In the genomic region with DNA sequence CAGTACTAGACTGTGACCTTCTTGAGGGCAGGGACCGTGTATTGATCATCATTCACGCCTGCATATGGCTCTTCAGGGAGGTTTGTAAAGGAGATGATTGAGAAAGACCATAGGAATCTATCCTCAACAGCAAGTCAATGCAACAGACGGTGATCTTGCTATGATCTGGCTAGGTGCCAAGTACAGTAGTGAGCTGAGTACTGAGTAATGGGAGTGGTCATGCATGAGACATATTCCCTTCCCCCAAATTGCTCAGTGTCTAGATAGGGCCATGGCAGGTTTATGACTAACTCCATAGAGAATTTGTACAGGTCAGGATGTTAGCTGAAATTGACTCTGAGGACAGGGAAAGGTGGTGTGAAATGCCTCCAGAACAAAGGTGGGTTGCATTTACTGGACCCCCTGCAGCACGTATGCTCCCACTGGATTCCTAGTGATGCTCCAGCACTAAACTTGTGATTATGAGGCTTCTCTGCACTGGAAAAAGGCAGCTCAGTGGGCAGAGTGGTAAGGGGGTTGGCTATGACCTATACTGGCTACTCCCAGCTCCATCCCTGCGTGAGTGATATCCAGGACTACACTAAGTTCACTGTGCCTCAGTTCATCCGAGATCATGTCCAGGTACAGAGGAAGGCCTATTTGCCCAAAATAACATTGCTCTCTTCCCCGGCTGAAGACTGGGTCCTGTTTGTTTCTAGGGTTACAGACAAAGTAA, we compare ENCODE assay signal across 14 cellular contexts. TPM values are rescaled to one million over a fixed set of nuclear protein-coding genes. Genes with fewer than 3 reads are reported as not detected.
A peak's percentile ranks its signal among the peaks of the same experiment; 100 is the strongest.
DNase-seq lines count a peak whose midpoint lies in the region; ATAC-seq and TF ChIP-seq lines count a peak whose summit lies in the region.
"Had no signal": no experiment of that assay in that cellular context is flagged by ENCODE, and none has a peak within 500 bp of the region (broad histone marks: within the 10 kb centered on the region; RNA-seq: fewer than 3 reads in every experiment).

No MANE protein-coding gene starts in this region.

- peak overlapping the region; percentile 86 for H3K27ac ChIP-seq in RWPE2 (ENCODE audit: poor library complexity, severe bottlenecking)
- H3K27ac ChIP-seq: dorsolateral prefrontal cortex had no signal

- H3K27me3 ChIP-seq in RWPE2 (ENCODE audit: insufficient read depth, poor library complexity, severe bottlenecking): no peaks in the 10 kb centered on the region

- DNase-seq in COR-L47 (lab: John Stamatoyannopoulos, UW) (peak; percentile 17), HT1080 (ENCODE audit: low read depth) (peak; percentile 82), RWPE2 (ENCODE audit: low spot score) (peak; percentile 78), fibroblast of villous mesenchyme (ENCODE audit: low read depth) (peak; percentile 69), NCI-H2107 (lab: John Stamatoyannopoulos, UW) (no peak), amygdala (lab: John Stamatoyannopoulos, UW) (no peak), hippocampal formation (lab: John Stamatoyannopoulos, UW) (no peak)
- DNase-seq: activated CD4-positive, CD25-positive, alpha-beta regulatory T cell; activated gamma-delta T cell; dorsolateral prefrontal cortex; Karpas-422; naive B cell had no signal

- H3K4me1 ChIP-seq in RWPE2 (ENCODE audit: insufficient read depth, poor library complexity, severe bottlenecking): peaks cover 34% of the 10 kb centered on the region

- H3K9me3 ChIP-seq in RWPE2 (ENCODE audit: severe bottlenecking): no peaks in the 10 kb centered on the region

- TF ChIP-seq CTCF in RWPE2 (IDR thresholded peaks at IDR 0.05; ENCODE audit: poor library complexity, severe bottlenecking): no peak
- TF ChIP-seq CTCF in fibroblast of villous mesenchyme (IDR thresholded peaks at IDR 0.05; ENCODE audit: insufficient read depth, low read depth, low read length): no peak

- H3K4me3 ChIP-seq in RWPE2 (ENCODE audit: severe bottlenecking) (no peak overlapping the region), fibroblast of villous mesenchyme (ENCODE audit: low read depth, low read length) (no peak overlapping the region)
- H3K4me3 ChIP-seq: dorsolateral prefrontal cortex had no signal

- peak; percentile 99 for ATAC-seq in RWPE2 (ENCODE audit: low read depth)
- ATAC-seq in HG03565 (IDR thresholded peaks at IDR 0.05; ENCODE audit: unreplicated experiment): no peak
- ATAC-seq: stimulated activated effector memory CD8-positive, alpha-beta T cell treated with anti-CD3 and anti-CD28 coated beads, Interleukin-12 subunit alpha, Interleukin-12 subunit beta, amount 100 ng/mL, for 72 hours had no signal

- H3K36me3 ChIP-seq in RWPE2 (ENCODE audit: low read depth): no peaks in the 10 kb centered on the region

RNA-seq across cellular contexts. Expression of a gene that starts 37.2 kb away (rescaled TPM):
- total RNA-seq in HT1080 (2014; rRNA removed; shearing (Covaris generic)): not detected in 2 replicates
- 0.03 TPM in 1 of 2 replicates, not detected in the other for polyA plus RNA-seq in HT1080 (2015; cell fraction: cytosol; rRNA removed)
- not detected in 2 replicates for polyA plus RNA-seq in HT1080 (2015; cell fraction: nucleus; rRNA removed)
- under 0.01 TPM in 1 of 2 replicates, not detected in the other for total RNA-seq in fibroblast of villous mesenchyme

Comparison
In these comparisons a context has a peak if more than half of its experiments do, and no peak if none do; other contexts are left out.
1. DNase-seq: peak in COR-L47 (single experiment), HT1080 (single experiment), RWPE2 (single experiment) and fibroblast of villous mesenchyme (single experiment); none in NCI-H2107 (single experiment), amygdala (0 of 56) and hippocampal formation (0 of 2).